29 cellular contexts compared by ENCODE assay signal in the genomic region with DNA sequence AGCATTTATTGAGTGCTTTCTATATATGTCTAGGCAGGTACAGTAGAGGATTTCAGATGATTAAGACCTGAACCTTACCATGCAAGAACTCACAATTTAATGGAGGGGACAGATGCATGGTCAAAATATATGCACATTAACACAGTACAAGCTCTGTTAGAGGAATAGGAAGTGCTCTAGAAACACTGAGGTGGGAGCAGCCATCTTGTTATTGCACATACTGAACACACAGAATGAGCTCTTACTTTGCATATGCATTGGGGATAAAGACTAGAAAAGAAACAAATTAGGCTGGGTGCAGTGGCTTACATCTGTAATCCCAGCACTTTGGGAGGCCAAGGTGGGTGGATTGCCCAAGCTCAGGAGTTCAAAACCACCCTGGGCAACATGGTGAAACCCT.
"Had no signal": no experiment of that assay in that cellular context is flagged by ENCODE, and none has a peak within 500 bp of the region (broad histone marks: within the 10 kb centered on the region; RNA-seq: fewer than 3 reads in every experiment).

No MANE protein-coding gene starts in this region.

- H3K4me3 ChIP-seq: adrenal gland, ascending aorta, dorsolateral prefrontal cortex, gastroesophageal sphincter, left ventricle myocardium inferior, sigmoid colon, smooth muscle cell, tibial artery, vagina had no signal

- H3K27ac ChIP-seq: adrenal gland, ascending aorta, brain microvascular endothelial cell, dorsolateral prefrontal cortex, epithelial cell of prostate, gastroesophageal sphincter, left ventricle myocardium inferior, sigmoid colon, tibial artery, vagina, VCaP had no signal

- H3K27ac Mint-ChIP-seq: activated CD8-positive, alpha-beta memory T cell treated with anti-CD3 and anti-CD28 coated beads, Interleukin-2, amount 10 ng/mL, durations not matched to agents 7 days and 5 days; activated CD8-positive, alpha-beta T cell treated with anti-CD3 and anti-CD28 coated beads for 36 hours; endodermal cell; naive thymus-derived CD4-positive, alpha-beta T cell; progenitor cell of endocrine pancreas; T-helper 2 cell treated with Interferon-gamma antibody and Interleukin-4, amounts not matched to agents 5 μg/mL and 100 μg/mL, for 36 hours had no signal

- H3K9me3 Mint-ChIP-seq: endodermal cell had no signal

- H3K9me3 ChIP-seq: adrenal gland, ascending aorta, gastroesophageal sphincter, left ventricle myocardium inferior, sigmoid colon, tibial artery, vagina had no signal

- H3K27me3 ChIP-seq: adrenal gland, ascending aorta, brain microvascular endothelial cell, dorsolateral prefrontal cortex, gastroesophageal sphincter, sigmoid colon, tibial artery, vagina had no signal

- H3K36me3 ChIP-seq: adrenal gland, ascending aorta, brain microvascular endothelial cell, gastroesophageal sphincter, sigmoid colon, vagina had no signal

- H3K4me3 Mint-ChIP-seq: activated CD4-positive, alpha-beta T cell treated with anti-CD3 and anti-CD28 coated beads, Interleukin-2, amount 10 ng/mL, durations not matched to agents 24 days and 14 days; activated CD8-positive, alpha-beta memory T cell treated with anti-CD3 and anti-CD28 coated beads, Interleukin-2, amount 10 ng/mL, durations not matched to agents 7 days and 5 days; activated CD8-positive, alpha-beta T cell treated with anti-CD3 and anti-CD28 coated beads for 36 hours; endodermal cell; naive thymus-derived CD4-positive, alpha-beta T cell; T-helper 2 cell treated with Interferon-gamma antibody and Interleukin-4, amounts not matched to agents 5 μg/mL and 100 μg/mL, for 36 hours had no signal

- DNase-seq: activated CD4-positive, alpha-beta T cell treated with anti-CD3 and anti-CD28 coated beads, Interleukin-2, amount 10 ng/mL, durations not matched to agents 24 days and 14 days; activated CD8-positive, alpha-beta memory T cell treated with anti-CD3 and anti-CD28 coated beads, Interleukin-2, amount 10 ng/mL, durations not matched to agents 7 days and 5 days; activated CD8-positive, alpha-beta T cell treated with anti-CD3 and anti-CD28 coated beads for 36 hours; activated gamma-delta T cell; activated naive CD4-positive, alpha-beta T cell treated with anti-CD3 and anti-CD28 coated beads, Interleukin-2, amount 50 U/mL, for 16 hours; activated T-cell treated with anti-CD3 and anti-CD28 coated beads for 4 hours; adrenal gland; brain microvascular endothelial cell; central memory CD4-positive, alpha-beta T cell; dorsolateral prefrontal cortex; endodermal cell; head of caudate nucleus; hypothalamus; left ventricle myocardium inferior; naive thymus-derived CD4-positive, alpha-beta T cell; retina; sigmoid colon; stimulated activated CD4-positive, alpha-beta T cell treated with anti-CD3 and anti-CD28 coated beads, Interleukin-15, amount 100 ng/mL, for 24 hours; stimulated activated naive CD4-positive, alpha-beta T cell; tibial artery had no signal

- ATAC-seq: activated CD4-positive, CD25-positive, alpha-beta regulatory T cell treated with anti-CD3 and anti-CD28 coated beads, Interleukin-2, amount 50 U/mL, for 24 hours; activated CD8-positive, alpha-beta memory T cell treated with anti-CD3 and anti-CD28 coated beads, Interleukin-2, amount 10 ng/mL, durations not matched to agents 7 days and 5 days; activated CD8-positive, alpha-beta T cell treated with anti-CD3 and anti-CD28 coated beads for 36 hours; gastroesophageal sphincter had no signal

- H3K27me3 Mint-ChIP-seq: activated CD4-positive, alpha-beta T cell treated with anti-CD3 and anti-CD28 coated beads, Interleukin-2, amount 10 ng/mL, durations not matched to agents 24 days and 14 days; activated CD8-positive, alpha-beta memory T cell treated with anti-CD3 and anti-CD28 coated beads, Interleukin-2, amount 10 ng/mL, durations not matched to agents 7 days and 5 days; activated CD8-positive, alpha-beta T cell treated with anti-CD3 and anti-CD28 coated beads for 36 hours; naive thymus-derived CD4-positive, alpha-beta T cell; progenitor cell of endocrine pancreas had no signal

- H3K4me1 ChIP-seq: adrenal gland, ascending aorta, gastroesophageal sphincter, sigmoid colon, tibial artery, vagina had no signal
